12 cellular contexts compared by ENCODE assay signal in the genomic region with DNA sequence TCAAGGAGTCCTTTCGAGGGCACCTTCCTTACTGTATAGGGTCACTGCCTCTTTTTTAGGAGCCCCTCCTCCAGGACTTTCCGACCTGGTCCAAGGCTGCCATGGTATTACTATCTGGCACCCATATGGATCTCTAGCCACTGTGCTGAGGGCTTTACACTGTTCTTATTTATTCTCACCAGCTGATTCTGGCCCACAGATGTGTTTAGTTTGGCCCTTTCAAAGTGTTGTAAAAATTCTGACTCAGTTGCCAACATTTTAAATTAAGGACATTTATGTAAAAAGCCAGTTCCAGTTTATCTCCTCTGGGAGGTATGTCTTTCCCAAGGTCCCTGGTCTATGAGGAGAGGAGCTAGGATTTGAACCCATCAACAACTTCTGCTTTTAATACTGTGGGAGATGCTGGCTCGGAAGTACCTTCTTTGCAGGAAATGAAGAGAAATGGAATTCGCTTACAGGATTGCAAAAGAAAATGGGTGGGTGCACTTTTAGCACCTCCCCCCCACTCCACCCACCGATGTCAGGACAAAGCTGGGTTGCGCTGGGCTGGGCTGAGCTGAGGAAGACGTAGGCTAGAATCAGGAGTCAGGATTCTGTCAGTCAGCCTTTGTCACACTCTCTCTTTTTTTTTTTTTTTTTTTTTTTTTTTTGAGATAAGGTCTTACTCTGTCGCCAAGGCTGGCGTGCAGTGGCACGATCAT. TPM values are rescaled to one million over a fixed set of nuclear protein-coding genes. Genes with fewer than 3 reads are reported as not detected.
DNase-seq lines count a peak whose midpoint lies in the region; ATAC-seq, FAIRE-seq and TF ChIP-seq lines count a peak whose summit lies in the region.
"Had no signal": no experiment of that assay in that cellular context is flagged by ENCODE, and none has a peak within 500 bp of the region (broad histone marks: within the 10 kb centered on the region; RNA-seq: fewer than 3 reads in every experiment).

No MANE protein-coding gene starts in this region.

- H3K27ac Mint-ChIP-seq in activated CD4-positive, alpha-beta T cell treated with anti-CD3 and anti-CD28 coated beads for 36 hours: peak overlapping the region; percentile 22

- POLR2A ChIA-PET in activated CD4-positive, alpha-beta T cell treated with anti-CD3 and anti-CD28 coated beads for 36 hours (lab: Charles Lee): interaction anchor here (0.7 kb wide), 1 partner anchor 293 kb away, joined by 3 read pairs; no protein-coding TSS in a partner anchor
- POLR2A ChIA-PET in K562 (lab: Yijun Ruan, JAX): interaction anchor here (0.7 kb wide), 1 partner anchor 99 kb away, joined by 3 read pairs; no protein-coding TSS in a partner anchor

- H3K36me3 ChIP-seq in K562 (ENCODE audit: control insufficient read depth, insufficient read depth, low read length) (peaks cover 18% of the 10 kb centered on the region; the same call in 1 of the 3 replicates), lower lobe of right lung (peaks cover 27% of the 10 kb centered on the region), thyroid gland (peaks cover 16 to 26% of the 10 kb centered on the region in 2 donors)

- no peak overlapping the region for H2AFZ ChIP-seq in K562 (ENCODE audit: low read depth, low read length)

- H3K9me3 Mint-ChIP-seq in activated CD4-positive, alpha-beta T cell treated with anti-CD3 and anti-CD28 coated beads for 36 hours (ENCODE audit: low read depth): no peaks in the 10 kb centered on the region

- H3K9ac ChIP-seq in K562 (ENCODE audit: insufficient read depth in 1 of 2, low read depth in 2 of 2, low read length in 2 of 2): no peak overlapping the region

- intact Hi-C loops in activated CD4-positive, alpha-beta T cell treated with anti-CD3 and anti-CD28 coated beads for 36 hours (cut with DNase I, micrococcal nuclease): no loop called here
- intact Hi-C loops in K562 (cut with micrococcal nuclease) (no loop called here), lower lobe of right lung (cut with DNase I) (no loop called here), thyroid gland (cut with DNase I) (loop anchor here (5.0 kb wide), 1 partner anchor 34 kb away; no protein-coding TSS in a partner anchor)

- ATAC-seq in activated CD4-positive, alpha-beta T cell treated with anti-CD3 and anti-CD28 coated beads for 36 hours: no peak
- ATAC-seq in K562 (no peak), lower lobe of right lung (peak; percentile 61 to 68)

- WGBS in K562 (ENCODE audit: insufficient coverage, low coverage, missing lambda C conversion rate): 43% methylated on average over 7 of the region's 10 CpGs
- 78 to 79% methylated on average over 10 of the region's 10 CpGs for WGBS in thyroid gland, 2 donors

- DNase-seq in activated CD4-positive, alpha-beta T cell treated with anti-CD3 and anti-CD28 coated beads for 36 hours: no peak
- no peak for DNase-seq in activated CD4-positive, alpha-beta T cell treated with anti-CD3 and anti-CD28 coated beads for 4 hours
- no peak for DNase-seq in K562 (ENCODE audit: extremely low read depth in 1 of 4, low spot score in 3 of 4)
- DNase-seq in lower lobe of right lung: peak; percentile 74
- no peak for DNase-seq in thyroid gland
- DNase-seq in cerebellar nuclear complex (lab: John Stamatoyannopoulos, UW): no peak
- DNase-seq in effector CD8-positive, alpha-beta T cell (lab: John Stamatoyannopoulos, UW): no peak
- no peak for DNase-seq in DMS53 treated with DMSO at 0.1 percent for 48 hours (lab: John Stamatoyannopoulos, UW; ENCODE audit: unreplicated experiment)
- DNase-seq: activated CD8-positive, alpha-beta memory T cell treated with anti-CD3 and anti-CD28 coated beads for 24 hours; NCI-H1694; NK-92 treated with Interleukin-12 subunit alpha and Interleukin-12 subunit beta, amount 100 ng/mL, for 24 hours; T-helper 1 cell had no signal

- no peaks in the 10 kb centered on the region for H3K27me3 ChIP-seq in K562 (ENCODE audit: control insufficient read depth in 2 of 2, insufficient read depth in 2 of 2, low read length in 2 of 2)
- no peaks in the 10 kb centered on the region for H3K27me3 ChIP-seq in lower lobe of right lung (ENCODE audit: low read depth)
- no peaks in the 10 kb centered on the region for H3K27me3 ChIP-seq in thyroid gland

- peak; percentile 29 for FAIRE-seq in K562 (lab: Jason Lieb, UNC)

- TF ChIP-seq EP300 in K562 (IDR thresholded peaks at IDR 0.05; ENCODE audit: low read length): no peak

- H3K27ac ChIP-seq in K562 (ENCODE audit: extremely low read depth, low read depth, low read length) (no peak overlapping the region), lower lobe of right lung (peak overlapping the region; percentile 31), thyroid gland (peak overlapping the region in 2 of 3 donors; percentile 23 to 48)

- H3K4me3 Mint-ChIP-seq in activated CD4-positive, alpha-beta T cell treated with anti-CD3 and anti-CD28 coated beads for 36 hours: no peak overlapping the region

- H3K9me1 ChIP-seq in K562 (ENCODE audit: control insufficient read depth, insufficient read depth, low read length): no peaks in the 10 kb centered on the region

- CTCF ChIA-PET in activated CD4-positive, alpha-beta T cell treated with anti-CD3 and anti-CD28 coated beads for 36 hours (lab: Charles Lee): interaction anchor here (0.5 to 1.4 kb wide), 7 partner anchors 8 to 184 kb away, joined by 3 to 4 read pairs (median 3); a partner anchor contains a TSS
- CTCF ChIA-PET in K562 (lab: Yijun Ruan, JAX; ENCODE audit: low intra/inter-chr PET ratio): no interaction called here

- H3K36me3 Mint-ChIP-seq in activated CD4-positive, alpha-beta T cell treated with anti-CD3 and anti-CD28 coated beads for 36 hours (ENCODE audit: low read depth): peaks cover 5% of the 10 kb centered on the region

- H3K4me1 ChIP-seq in K562 (replicated peaks in 1 of 2; ENCODE audit: control insufficient read depth in 2 of 2, insufficient read depth in 2 of 2, low read length in 2 of 2) (peaks cover 0 to 7% of the 10 kb centered on the region in 2 experiments; a peak in 3 of 5 replicates), lower lobe of right lung (peaks cover 60% of the 10 kb centered on the region), thyroid gland (peaks cover 27 to 54% of the 10 kb centered on the region in 2 donors)

- in situ Hi-C loops in K562 (cut with MboI): no loop called here

- TF ChIP-seq POLR2A in K562 (conservative IDR thresholded peaks at IDR 0.05) (no peak), thyroid gland (IDR thresholded peaks at IDR 0.05) (no peak)

- TF ChIP-seq CTCF in K562 (IDR thresholded peaks at IDR 0.05 in 2 of 3, conservative IDR thresholded peaks at IDR 0.05 in 1 of 3; ENCODE audit: insufficient read depth in 2 of 3, low read depth in 1 of 3, low read length in 3 of 3) (no peak), lower lobe of right lung (IDR thresholded peaks at IDR 0.05) (no peak), thyroid gland (IDR thresholded peaks at IDR 0.05) (no peak)

- BruUV-seq in K562 (replicated peaks; lab: Mats Ljungman, UMichigan): no TSS peak

- H4K20me1 ChIP-seq in K562 (replicated peaks; ENCODE audit: control insufficient read depth, insufficient read depth, low read length): no peaks in the 10 kb centered on the region

- H3K9me3 ChIP-seq in K562 (replicated peaks; ENCODE audit: control insufficient read depth, insufficient read depth, low read depth, low read length): no peaks in the 10 kb centered on the region
- no peaks in the 10 kb centered on the region for H3K9me3 ChIP-seq in lower lobe of right lung
- no peaks in the 10 kb centered on the region for H3K9me3 ChIP-seq in thyroid gland

- H3K27me3 Mint-ChIP-seq in activated CD4-positive, alpha-beta T cell treated with anti-CD3 and anti-CD28 coated beads for 36 hours: no peaks in the 10 kb centered on the region

- H3K4me1 Mint-ChIP-seq in activated CD4-positive, alpha-beta T cell treated with anti-CD3 and anti-CD28 coated beads for 36 hours: peaks cover 88% of the 10 kb centered on the region

- no peak for TF ChIP-seq RAD21 in K562 (CRISPR knock-in tag; conservative IDR thresholded peaks at IDR 0.05 in 1 of 2, IDR thresholded peaks at IDR 0.05 in 1 of 2)

- H3K4me2 ChIP-seq in K562 (ENCODE audit: insufficient read depth, low read length): no peak overlapping the region

- H3K4me3 ChIP-seq in K562 (no peak overlapping the region), lower lobe of right lung (no peak overlapping the region), thyroid gland (replicated peaks in 1 of 3) (no peak overlapping the region)

- H3K79me2 ChIP-seq in K562 (ENCODE audit: control insufficient read depth, insufficient read depth, low read length): peaks cover 31% of the 10 kb centered on the region

TF ChIP-seq in K562, 482 proteins besides CTCF, POLR2A, EP300 and RAD21:
- no peak for TF ChIP-seq GATAD2B (IDR thresholded peaks at IDR 0.05; ENCODE audit: borderline replicate concordance)
- 0 out of 2 replicates have a peak, but pooled peaks have one; percentile 24 for TF ChIP-seq ZNF384 (IDR thresholded peaks at IDR 0.05; ENCODE audit: low read depth, low read length)

RNA-seq across cellular contexts. Expression of a gene that starts 7.8 kb away (rescaled TPM):
- total RNA-seq in activated CD4-positive, alpha-beta T cell treated with anti-CD3 and anti-CD28 coated beads for 36 hours: 10 to 100 TPM; 58.1 to 68.0 TPM
- 12.7 and 26.6 TPM in 2 replicates for total RNA-seq in K562 (2011; cell fraction: chromatin; rRNA removed; ENCODE audit: low replicate concordance)
- 12.9 and 14.5 TPM in 2 replicates for total RNA-seq in K562 (2011; cell fraction: nucleolus; rRNA removed)
- 7.6 and 9.2 TPM in 2 replicates for total RNA-seq in K562 (2011; cell fraction: nucleoplasm; rRNA removed)
- total RNA-seq in K562 (2014; rRNA removed) (14.5 and 22.8 TPM in 2 replicates), K562 (2014; rRNA removed; fragmentation: Illumina TruSeq; extraction: Trizol) (6.9 and 8.3 TPM in 2 replicates), K562 (2015; rRNA removed; fragmentation: Illumina TruSeq; extraction: Trizol) (13.7 and 14.1 TPM in 2 replicates), K562 (2021) (22.2 and 23.3 TPM in 2 replicates), lower lobe of right lung (79.4 TPM), thyroid gland (100 to 1,000 TPM in 1 of 4 donors, 10 to 100 TPM in 3; 51.7 to 116 (median 76.6) TPM)
- polyA plus RNA-seq in K562 (2011; rRNA removed) (8.8 and 9.4 TPM in 2 replicates), K562 (2014; fragmentation: Illumina TruSeq; extraction: Trizol) (9.1 and 10.9 TPM in 2 replicates), K562 (2014; fragmentation: Nextera tagmentation; extraction: Ambion mirVana) (under 1 TPM; 0.50 to 0.55 TPM), K562 (2014; rRNA removed) (6.0 and 10.8 TPM in 2 replicates)
- polyA plus RNA-seq in K562 (2011; cell fraction: cytosol; rRNA removed): 7.8 and 14.9 TPM in 2 replicates
- polyA plus RNA-seq in K562 (2011; cell fraction: nucleus; rRNA removed): 10.6 and 18.6 TPM in 2 replicates
- polyA plus RNA-seq in K562 (2012): 9.5 and 15.4 TPM in 2 replicates
- polyA minus RNA-seq in K562 (2011; rRNA and poly(A)+ RNA removed): 11.5 and 14.4 TPM in 2 replicates
- polyA minus RNA-seq in K562 (2011; cell fraction: cytosol; rRNA and poly(A)+ RNA removed): 13.0 and 13.2 TPM in 2 replicates
- polyA minus RNA-seq in K562 (2011; cell fraction: nucleus; rRNA and poly(A)+ RNA removed): 9.4 TPM in 2 replicates

Comparison
In these comparisons a context has a peak if more than half of its experiments do, and no peak if none do; other contexts are left out.
1. ATAC-seq: peak in lower lobe of right lung (2 of 2); none in activated CD4-positive, alpha-beta T cell treated with anti-CD3 and anti-CD28 coated beads for 36 hours (single experiment) and K562 (single experiment).